33 cellular contexts compared by ENCODE assay signal in genomic region chr5:170438581-170438980, GRCh38. TPM values are rescaled to one million over a fixed set of nuclear protein-coding genes. Genes with fewer than 3 reads are reported as not detected.
"Had no signal": no experiment of that assay in that cellular context is flagged by ENCODE, and none has a peak within 500 bp of the region (broad histone marks: within the 10 kb centered on the region; RNA-seq: fewer than 3 reads in every experiment).

No MANE protein-coding gene starts in this region.

- H3K4me1 ChIP-seq: breast epithelium, esophagus squamous epithelium, heart right ventricle, left lung, lower lobe of right lung, pancreas, prostate gland had no signal

- H3K36me3 ChIP-seq: breast epithelium, esophagus squamous epithelium, heart right ventricle, left lung, lower lobe of right lung, pancreas, prostate gland, upper lobe of left lung had no signal

- H3K4me2 ChIP-seq: smooth muscle cell had no signal

- H3K4me3 ChIP-seq: breast epithelium, esophagus squamous epithelium, heart right ventricle, left lung, lower lobe of right lung, pancreas, prostate gland, smooth muscle cell, upper lobe of left lung had no signal

- H3K27ac ChIP-seq: breast epithelium, epithelial cell of prostate, esophagus squamous epithelium, heart right ventricle, left lung, lower lobe of right lung, pancreas, prostate gland, upper lobe of left lung had no signal

- H3K36me3 Mint-ChIP-seq: naive thymus-derived CD8-positive, alpha-beta T cell; stimulated activated memory B cell treated with anti-CD40 and anti-IgM and Interleukin-4, amounts not matched to agents 10 μg/mL and 1 μg/mL and 100 μg/mL, for 72 hours had no signal

- DNase-seq: activated CD4-positive, alpha-beta T cell treated with anti-CD3 and anti-CD28 coated beads for 4 hours; activated CD4-positive, alpha-beta T cell treated with anti-CD3 and anti-CD28 coated beads, Interleukin-2, amount 50 U/mL, for 4 hours; activated gamma-delta T cell treated with Interleukin-2 at 50 U/mL for 16 hours; activated naive CD4-positive, alpha-beta T cell treated with anti-CD3 and anti-CD28 coated beads, Interleukin-2, amount 50 U/mL, for 16 hours; activated T-cell treated with anti-CD3 and anti-CD28 coated beads, Interleukin-2, amount 50 U/mL, for 4 hours; amniotic stem cell; central memory CD4-positive, alpha-beta T cell; effector CD4-positive, alpha-beta T cell; esophagus squamous epithelium; foreskin melanocyte; heart right ventricle; kidney glomerular epithelial cell; left lung; lower lobe of right lung; mesenchymal stem cell; naive thymus-derived CD8-positive, alpha-beta T cell; pancreas; retina; stimulated activated CD4-positive, alpha-beta T cell treated with anti-CD3 and anti-CD28 coated beads, Interleukin-1b, Interleukin-23, amount 100 ng/mL, for 48 hours; stimulated activated CD4-positive, alpha-beta T cell treated with anti-CD3 and anti-CD28 coated beads, Interleukin-4, amount 100 ng/mL, for 4 hours; stimulated activated CD8-positive, alpha-beta memory T cell treated with anti-CD3 and anti-CD28 coated beads, Interleukin-4, amount 100 ng/mL, for 48 hours; stimulated activated naive CD8-positive, alpha-beta T cell treated with anti-CD3 and anti-CD28 coated beads, Interleukin-15, amount 100 ng/mL, for 72 hours; T-helper 1 cell had no signal

- H3K9me3 ChIP-seq: breast epithelium, esophagus squamous epithelium, heart right ventricle, left lung, lower lobe of right lung, pancreas, prostate gland, upper lobe of left lung had no signal

- ATAC-seq: activated T-cell treated with anti-CD3 and anti-CD28 coated beads, Interleukin-2, amount 50 U/mL, for 4 hours; activated T-helper 17 cell treated with anti-CD3 and anti-CD28 coated beads, Interleukin-2, amount 50 U/mL, for 72 hours; heart right ventricle; left lung; lower lobe of right lung; naive thymus-derived CD8-positive, alpha-beta T cell; pancreas; stimulated activated memory B cell treated with anti-CD40 and anti-IgM and Interleukin-4, amounts not matched to agents 10 μg/mL and 1 μg/mL and 100 μg/mL, for 72 hours; stimulated activated naive CD8-positive, alpha-beta T cell treated with anti-CD3 and anti-CD28 coated beads, Interleukin-15, amount 100 ng/mL, for 72 hours had no signal

- H3K27me3 ChIP-seq: breast epithelium, esophagus squamous epithelium, left lung, pancreas, upper lobe of left lung had no signal

- H3K27me3 Mint-ChIP-seq: naive thymus-derived CD8-positive, alpha-beta T cell; stimulated activated naive CD8-positive, alpha-beta T cell treated with anti-CD3 and anti-CD28 coated beads, Interleukin-15, amount 100 ng/mL, for 72 hours had no signal

- H3K9me3 Mint-ChIP-seq: activated T-cell treated with anti-CD3 and anti-CD28 coated beads, Interleukin-2, amount 50 U/mL, for 4 hours; activated T-helper 17 cell treated with anti-CD3 and anti-CD28 coated beads, Interleukin-2, amount 50 U/mL, for 72 hours; dendritic cell treated with granulocyte-macrophage colony-stimulating factor and Interleukin-4, amounts not matched to agents 40 ng/mL and 50 ng/mL, for 4 days; naive thymus-derived CD8-positive, alpha-beta T cell; stimulated activated memory B cell treated with anti-CD40 and anti-IgM and Interleukin-4, amounts not matched to agents 10 μg/mL and 1 μg/mL and 100 μg/mL, for 72 hours; stimulated activated naive CD8-positive, alpha-beta T cell treated with anti-CD3 and anti-CD28 coated beads, Interleukin-15, amount 100 ng/mL, for 72 hours; T-helper 2 cell treated with Interferon-gamma antibody and Interleukin-4, amounts not matched to agents 5 μg/mL and 100 μg/mL, for 36 hours had no signal

- H3K27ac Mint-ChIP-seq: dendritic cell treated with granulocyte-macrophage colony-stimulating factor and Interleukin-4, amounts not matched to agents 40 ng/mL and 50 ng/mL, for 4 days; stimulated activated memory B cell treated with anti-CD40 and anti-IgM and Interleukin-4, amounts not matched to agents 10 μg/mL and 1 μg/mL and 100 μg/mL, for 72 hours; stimulated activated naive CD8-positive, alpha-beta T cell treated with anti-CD3 and anti-CD28 coated beads, Interleukin-15, amount 100 ng/mL, for 72 hours; T-helper 2 cell treated with Interferon-gamma antibody and Interleukin-4, amounts not matched to agents 5 μg/mL and 100 μg/mL, for 36 hours had no signal

- H3K4me1 Mint-ChIP-seq: activated T-helper 17 cell treated with anti-CD3 and anti-CD28 coated beads, Interleukin-2, amount 50 U/mL, for 72 hours; stimulated activated memory B cell treated with anti-CD40 and anti-IgM and Interleukin-4, amounts not matched to agents 10 μg/mL and 1 μg/mL and 100 μg/mL, for 72 hours; stimulated activated naive CD8-positive, alpha-beta T cell treated with anti-CD3 and anti-CD28 coated beads, Interleukin-15, amount 100 ng/mL, for 72 hours had no signal

- H3K4me3 Mint-ChIP-seq: activated T-cell treated with anti-CD3 and anti-CD28 coated beads, Interleukin-2, amount 50 U/mL, for 4 hours; activated T-helper 17 cell treated with anti-CD3 and anti-CD28 coated beads, Interleukin-2, amount 50 U/mL, for 72 hours; dendritic cell treated with granulocyte-macrophage colony-stimulating factor and Interleukin-4, amounts not matched to agents 40 ng/mL and 50 ng/mL, for 4 days; naive thymus-derived CD8-positive, alpha-beta T cell; stimulated activated memory B cell treated with anti-CD40 and anti-IgM and Interleukin-4, amounts not matched to agents 10 μg/mL and 1 μg/mL and 100 μg/mL, for 72 hours; stimulated activated naive CD8-positive, alpha-beta T cell treated with anti-CD3 and anti-CD28 coated beads, Interleukin-15, amount 100 ng/mL, for 72 hours; T-helper 2 cell treated with Interferon-gamma antibody and Interleukin-4, amounts not matched to agents 5 μg/mL and 100 μg/mL, for 36 hours had no signal

RNA-seq across cellular contexts. Expression of gene KCNMB1, which starts 49.4 kb away (rescaled TPM):
- total RNA-seq: activated T-helper 17 cell treated with anti-CD3 and anti-CD28 coated beads, Interleukin-2, amount 50 U/mL, for 72 hours; glomerular endothelial cell; naive thymus-derived CD8-positive, alpha-beta T cell had no signal
